In genomic region chr5:178883815-178884430, GRCh38 we compare ENCODE assay signal across 2 cellular contexts.
TF ChIP-seq lines count a peak whose summit lies in the region.

No MANE protein-coding gene starts in this region.

TF ChIP-seq in A549, 52 proteins besides CTCF, POLR2A, EP300 and RAD21:
- TF ChIP-seq ZFP36 (IDR thresholded peaks at IDR 0.05; ENCODE audit: borderline replicate concordance, partially characterized antibody) (no peak), HOXA7 (CRISPR knock-in tag; IDR thresholded peaks at IDR 0.05) (no peak), RFX5 (IDR thresholded peaks at IDR 0.05) (no peak), KDM1A (IDR thresholded peaks at IDR 0.05; ENCODE audit: low read depth) (peak; percentile 44; the same call in 1 of the 2 replicates), HEYL (CRISPR knock-in tag; IDR thresholded peaks at IDR 0.05) (no peak), GATA3 (IDR thresholded peaks at IDR 0.05; ENCODE audit: borderline replicate concordance) (peak; percentile 20; the same call in 1 of the 2 replicates), EHMT2 (IDR thresholded peaks at IDR 0.05; ENCODE audit: low read depth) (no peak)
TF ChIP-seq in A549: peak in this region for 2.

TF ChIP-seq in K562, 482 proteins besides CTCF, POLR2A, EP300 and RAD21:
- TF ChIP-seq RBM39 (optimal IDR thresholded peaks at IDR 0.05; ENCODE audit: low read depth, low read length) (no peak), ZNF274 (IDR thresholded peaks at IDR 0.05; ENCODE audit: borderline replicate concordance, low read depth, low read length) (peak; percentile 90), ZNF75A (CRISPR knock-in tag; IDR thresholded peaks at IDR 0.05) (0 out of 2 replicates have a peak, but pooled peaks have one; percentile 56)
